Comparison of ENCODE assay signal across 15 cellular contexts in the genomic region with DNA sequence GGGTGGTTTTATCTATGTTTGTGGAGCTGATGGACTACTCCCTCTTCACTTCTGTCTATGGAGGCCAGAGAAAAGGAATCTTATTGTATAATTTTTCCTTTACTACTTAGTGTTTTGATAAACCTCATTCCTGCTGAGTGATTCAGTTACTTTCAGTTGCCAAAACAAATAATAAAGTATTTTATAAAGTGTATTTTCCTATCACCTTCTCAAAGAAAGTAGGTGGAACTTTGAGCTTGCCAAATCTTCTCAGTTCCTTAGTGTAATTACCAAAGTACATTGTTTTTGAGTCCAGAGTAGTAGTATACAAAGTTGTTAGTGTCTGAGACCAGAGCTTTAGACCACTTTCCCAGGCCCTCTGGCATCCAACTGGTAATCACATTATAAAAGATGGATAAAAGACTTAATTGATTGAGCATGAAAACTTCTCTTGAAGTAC. TPM values are rescaled to one million over a fixed set of nuclear protein-coding genes. Genes with fewer than 3 reads are reported as not detected.
DNase-seq lines count a peak whose midpoint lies in the region; ATAC-seq and TF ChIP-seq lines count a peak whose summit lies in the region.
"Had no signal": no experiment of that assay in that cellular context is flagged by ENCODE, and none has a peak within 500 bp of the region (broad histone marks: within the 10 kb centered on the region; RNA-seq: fewer than 3 reads in every experiment).

No MANE protein-coding gene starts in this region.

- in situ Hi-C loops in ACHN (cut with HindIII; ENCODE audit: low pct_ligation_motif_present, low pct_unique_long_range_greater_than_20kb, low sequenced_read_pairs): no loop called here

- H3K4me3 ChIP-seq in LNCaP clone FGC (ENCODE audit: low read depth, low read length): peak overlapping the region; percentile 12; the same call in 1 of the 2 replicates
- no peak overlapping the region for H3K4me3 ChIP-seq in choroid plexus epithelial cell (ENCODE audit: low read depth, low read length)

- ATAC-seq in left colon: peak; percentile 73
- ATAC-seq in GM19463 (IDR thresholded peaks at IDR 0.05; ENCODE audit: unreplicated experiment): no peak
- ATAC-seq in GM21526 (IDR thresholded peaks at IDR 0.05; ENCODE audit: low FRiP score, unreplicated experiment): no peak
- ATAC-seq: natural killer cell treated with Interleukin-12 subunit alpha and Interleukin-12 subunit beta and Interleukin-15 and Interleukin-18, amount 100 ng/mL, for 72 hours had no signal

- intact Hi-C loops in left colon (cut with DNase I, micrococcal nuclease): no loop called here

- DNase-seq in ACHN (peak; percentile 5), LNCaP clone FGC (ENCODE audit: low read depth) (peak; percentile 59), choroid plexus epithelial cell (ENCODE audit: low read depth) (peak; percentile 74), left colon (no peak), NCI-H774 (lab: John Stamatoyannopoulos, UW) (no peak)
- no peak for DNase-seq in activated naive CD4-positive, alpha-beta T cell treated with anti-CD3 and anti-CD28 coated beads, Interleukin-2, amount 50 U/mL, for 16 hours
- DNase-seq: activated CD4-positive, alpha-beta T cell treated with anti-CD3 and anti-CD28 coated beads, Interleukin-2, amount 50 U/mL, for 1 hour; activated effector memory CD4-positive, alpha-beta T cell treated with anti-CD3 and anti-CD28 coated beads, Interleukin-2, amount 50 U/mL, for 16 hours; DND-41; KG1; NCI-H2029; T-helper 1 cell had no signal

- no peak for TF ChIP-seq CTCF in LNCaP clone FGC (IDR thresholded peaks at IDR 0.05; ENCODE audit: control insufficient read depth, extremely low read depth, insufficient read depth)
- TF ChIP-seq CTCF in choroid plexus epithelial cell (conservative IDR thresholded peaks at IDR 0.05; ENCODE audit: low read depth, low read length): no peak

RNA-seq across cellular contexts. Expression of a gene that starts 13.5 kb away (rescaled TPM):
- total RNA-seq in left colon: 10 to 100 TPM; 54.5 to 58.8 TPM

RNA-seq across cellular contexts. Expression of a gene that starts 23.0 kb away (rescaled TPM):
- total RNA-seq in left colon: 1 to 10 TPM; 4.7 to 5.6 TPM

RNA-seq across cellular contexts. Expression of a gene that starts 41.1 kb away (rescaled TPM):
- 1 to 10 TPM; 6.1 to 7.6 TPM for total RNA-seq in left colon

RNA-seq across cellular contexts. Expression of a gene that starts 49.1 kb away (rescaled TPM):
- 10 to 100 TPM; 36.2 to 38.3 TPM for total RNA-seq in left colon

Comparison
In these comparisons a context has a peak if more than half of its experiments do, and no peak if none do; other contexts are left out.
1. DNase-seq: peak in ACHN (single experiment), LNCaP clone FGC (single experiment) and choroid plexus epithelial cell (single experiment); none in left colon (0 of 2), NCI-H774 (single experiment) and activated naive CD4-positive, alpha-beta T cell treated with anti-CD3 and anti-CD28 coated beads, Interleukin-2, amount 50 U/mL, for 16 hours (single experiment).